In the genomic region with DNA sequence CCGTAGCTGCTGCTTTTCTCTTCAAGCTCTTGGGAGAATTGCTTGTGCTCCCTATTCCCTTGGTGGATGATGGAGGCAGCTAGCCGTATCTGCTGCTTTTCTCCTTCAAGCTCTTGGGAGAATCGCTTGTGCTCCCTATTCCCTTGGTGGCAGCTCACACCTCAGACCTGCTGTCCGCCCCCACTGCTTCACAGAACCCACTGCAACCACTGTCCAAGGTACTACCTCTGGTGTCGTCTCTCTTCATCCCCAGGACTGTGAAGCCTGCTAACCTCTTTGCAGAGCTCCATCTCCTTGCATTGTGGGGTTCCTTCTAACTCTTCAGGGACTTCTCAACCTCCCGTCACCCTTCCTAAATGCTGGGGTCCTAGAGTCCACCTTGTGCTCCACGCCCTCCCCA, we compare ENCODE assay signal across 25 cellular contexts.
"Had no signal": no experiment of that assay in that cellular context is flagged by ENCODE, and none has a peak within 500 bp of the region (broad histone marks: within the 10 kb centered on the region; RNA-seq: fewer than 3 reads in every experiment).

No MANE protein-coding gene starts in this region.

- H3K9me3 Mint-ChIP-seq: activated naive CD4-positive, alpha-beta T cell treated with anti-CD3 and anti-CD28 coated beads, Interleukin-2, amount 50 U/mL, for 24 hours had no signal

- H3K27ac Mint-ChIP-seq: activated CD8-positive, alpha-beta T cell treated with anti-CD3 and anti-CD28 coated beads for 36 hours; activated naive CD4-positive, alpha-beta T cell treated with anti-CD3 and anti-CD28 coated beads, Interleukin-2, amount 50 U/mL, for 24 hours; activated T-helper 1 cell treated with anti-CD3 and anti-CD28 coated beads, Interleukin-12 subunit alpha, Interleukin-12 subunit beta, Interleukin-2, Interleukin-4 antibody, amounts not matched to agents 30 ng/mL and 10 ng/mL and 1 ng/mL, durations not matched to agents 14 hours and 24 hours and 36 hours; T-helper 1 cell treated with Interleukin-12 subunit alpha and Interleukin-12 subunit beta and Interleukin-4 antibody, amounts not matched to agents 30 μg/mL and 1 μg/mL, for 36 hours had no signal

- H3K4me3 Mint-ChIP-seq: activated CD8-positive, alpha-beta T cell treated with anti-CD3 and anti-CD28 coated beads for 36 hours; activated naive CD4-positive, alpha-beta T cell treated with anti-CD3 and anti-CD28 coated beads, Interleukin-2, amount 50 U/mL, for 24 hours; activated T-helper 1 cell treated with anti-CD3 and anti-CD28 coated beads, Interleukin-12 subunit alpha, Interleukin-12 subunit beta, Interleukin-2, Interleukin-4 antibody, amounts not matched to agents 30 ng/mL and 10 ng/mL and 1 ng/mL, durations not matched to agents 14 hours and 24 hours and 36 hours; T-helper 1 cell treated with Interleukin-12 subunit alpha and Interleukin-12 subunit beta and Interleukin-4 antibody, amounts not matched to agents 30 μg/mL and 1 μg/mL, for 36 hours had no signal

- ATAC-seq: activated CD4-positive, CD25-positive, alpha-beta regulatory T cell treated with anti-CD3 and anti-CD28 coated beads, Interleukin-2, amount 50 U/mL, for 24 hours; activated CD8-positive, alpha-beta T cell treated with anti-CD3 and anti-CD28 coated beads for 36 hours; body of pancreas; Panc1 had no signal

- H3K27me3 Mint-ChIP-seq: activated CD8-positive, alpha-beta T cell treated with anti-CD3 and anti-CD28 coated beads for 36 hours; activated naive CD4-positive, alpha-beta T cell treated with anti-CD3 and anti-CD28 coated beads, Interleukin-2, amount 50 U/mL, for 24 hours had no signal

- DNase-seq: activated CD4-positive, alpha-beta T cell treated with anti-CD3 and anti-CD28 coated beads for 4 hours; activated CD8-positive, alpha-beta memory T cell treated with anti-CD3 and anti-CD28 coated beads, Interleukin-2, amount 50 U/mL, for 4 hours; activated CD8-positive, alpha-beta T cell treated with anti-CD3 and anti-CD28 coated beads for 36 hours; activated effector memory CD4-positive, alpha-beta T cell treated with Interleukin-2 at 50 U/mL for 16 hours; activated naive CD4-positive, alpha-beta T cell; activated T-cell treated with anti-CD3 and anti-CD28 coated beads, Interleukin-2, amount 50 U/mL, for 1 hour; aorta; body of pancreas; central memory CD4-positive, alpha-beta T cell; MV-4-11; NCI-H1092 treated with DMSO at 0.1 percent for 48 hours; NCI-H1417 treated with DMSO at 0.1 percent for 48 hours; NCI-H1694 treated with DMSO at 0.1 percent for 48 hours; NCI-H2029 treated with DMSO at 0.1 percent for 48 hours; NCI-H510A treated with DMSO at 0.1 percent for 48 hours; NCI-H69; NK-92 treated with Interleukin-12 subunit alpha and Interleukin-12 subunit beta, amount 100 ng/mL, for 24 hours; OCI-M1; Right ventricle myocardium superior; SJCRH30 had no signal
